Comparison of ENCODE assay signal across 1 cellular context in the genomic region with DNA sequence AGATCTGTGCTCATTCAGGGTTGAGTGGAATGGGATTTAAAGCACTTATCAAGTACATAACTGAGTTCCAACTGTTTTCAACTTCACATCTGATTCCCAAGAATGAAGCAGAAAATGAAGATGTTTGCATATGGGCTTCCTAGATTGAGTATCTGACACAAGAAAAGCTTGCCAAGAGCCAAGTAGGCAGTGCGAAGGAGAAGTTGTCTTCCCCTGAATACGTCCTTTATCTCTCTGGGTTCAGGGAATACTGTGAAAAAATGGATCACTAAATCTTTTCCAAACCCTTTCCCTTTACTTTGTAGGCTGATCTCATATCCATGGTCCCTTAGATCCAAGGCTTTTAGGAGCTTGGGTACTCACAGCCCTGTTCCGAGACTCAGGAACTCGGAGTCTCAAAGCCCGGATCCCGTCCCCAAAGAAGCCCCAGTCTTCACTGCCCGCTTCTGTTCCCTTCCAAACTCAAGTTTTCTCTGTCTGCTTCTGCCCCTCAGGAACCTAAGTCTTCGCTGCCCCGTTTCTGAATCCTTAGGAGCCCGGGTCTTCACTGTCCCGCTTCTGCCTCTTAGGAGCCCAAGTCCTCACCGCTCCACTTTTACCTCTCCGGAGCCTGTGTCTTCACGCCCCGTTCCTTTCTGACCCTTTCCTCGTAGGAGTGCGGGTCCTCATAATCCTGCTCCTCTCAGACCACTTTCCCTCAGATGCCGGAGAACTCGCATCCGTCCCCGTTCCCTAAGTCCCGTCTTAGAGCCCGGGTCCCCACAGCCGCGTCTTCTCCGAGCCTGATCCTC.
A peak's percentile ranks its signal among the peaks of the same experiment; 100 is the strongest.
TF ChIP-seq lines count a peak whose summit lies in the region.

No MANE protein-coding gene starts in this region.

TF ChIP-seq in HEK293, 187 proteins besides CTCF, POLR2A, EP300 and RAD21 (continued from another document):
- TF ChIP-seq, protein P1, sequence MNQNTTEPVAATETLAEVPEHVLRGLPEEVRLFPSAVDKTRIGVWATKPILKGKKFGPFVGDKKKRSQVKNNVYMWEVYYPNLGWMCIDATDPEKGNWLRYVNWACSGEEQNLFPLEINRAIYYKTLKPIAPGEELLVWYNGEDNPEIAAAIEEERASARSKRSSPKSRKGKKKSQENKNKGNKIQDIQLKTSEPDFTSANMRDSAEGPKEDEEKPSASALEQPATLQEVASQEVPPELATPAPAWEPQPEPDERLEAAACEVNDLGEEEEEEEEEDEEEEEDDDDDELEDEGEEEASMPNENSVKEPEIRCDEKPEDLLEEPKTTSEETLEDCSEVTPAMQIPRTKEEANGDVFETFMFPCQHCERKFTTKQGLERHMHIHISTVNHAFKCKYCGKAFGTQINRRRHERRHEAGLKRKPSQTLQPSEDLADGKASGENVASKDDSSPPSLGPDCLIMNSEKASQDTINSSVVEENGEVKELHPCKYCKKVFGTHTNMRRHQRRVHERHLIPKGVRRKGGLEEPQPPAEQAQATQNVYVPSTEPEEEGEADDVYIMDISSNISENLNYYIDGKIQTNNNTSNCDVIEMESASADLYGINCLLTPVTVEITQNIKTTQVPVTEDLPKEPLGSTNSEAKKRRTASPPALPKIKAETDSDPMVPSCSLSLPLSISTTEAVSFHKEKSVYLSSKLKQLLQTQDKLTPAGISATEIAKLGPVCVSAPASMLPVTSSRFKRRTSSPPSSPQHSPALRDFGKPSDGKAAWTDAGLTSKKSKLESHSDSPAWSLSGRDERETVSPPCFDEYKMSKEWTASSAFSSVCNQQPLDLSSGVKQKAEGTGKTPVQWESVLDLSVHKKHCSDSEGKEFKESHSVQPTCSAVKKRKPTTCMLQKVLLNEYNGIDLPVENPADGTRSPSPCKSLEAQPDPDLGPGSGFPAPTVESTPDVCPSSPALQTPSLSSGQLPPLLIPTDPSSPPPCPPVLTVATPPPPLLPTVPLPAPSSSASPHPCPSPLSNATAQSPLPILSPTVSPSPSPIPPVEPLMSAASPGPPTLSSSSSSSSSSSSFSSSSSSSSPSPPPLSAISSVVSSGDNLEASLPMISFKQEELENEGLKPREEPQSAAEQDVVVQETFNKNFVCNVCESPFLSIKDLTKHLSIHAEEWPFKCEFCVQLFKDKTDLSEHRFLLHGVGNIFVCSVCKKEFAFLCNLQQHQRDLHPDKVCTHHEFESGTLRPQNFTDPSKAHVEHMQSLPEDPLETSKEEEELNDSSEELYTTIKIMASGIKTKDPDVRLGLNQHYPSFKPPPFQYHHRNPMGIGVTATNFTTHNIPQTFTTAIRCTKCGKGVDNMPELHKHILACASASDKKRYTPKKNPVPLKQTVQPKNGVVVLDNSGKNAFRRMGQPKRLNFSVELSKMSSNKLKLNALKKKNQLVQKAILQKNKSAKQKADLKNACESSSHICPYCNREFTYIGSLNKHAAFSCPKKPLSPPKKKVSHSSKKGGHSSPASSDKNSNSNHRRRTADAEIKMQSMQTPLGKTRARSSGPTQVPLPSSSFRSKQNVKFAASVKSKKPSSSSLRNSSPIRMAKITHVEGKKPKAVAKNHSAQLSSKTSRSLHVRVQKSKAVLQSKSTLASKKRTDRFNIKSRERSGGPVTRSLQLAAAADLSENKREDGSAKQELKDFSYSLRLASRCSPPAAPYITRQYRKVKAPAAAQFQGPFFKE (tag by site-specific recombination; IDR thresholded peaks at IDR 0.05; ENCODE audit: borderline replicate concordance), result peak; percentile 44; the same call in 1 of the 2 replicates
- peak; percentile 34; the same call in 1 of the 2 replicates for TF ChIP-seq PRDM1 (tag by site-specific recombination; IDR thresholded peaks at IDR 0.05)
- no peak for TF ChIP-seq ZNF341 (tag by site-specific recombination; IDR thresholded peaks at IDR 0.05; ENCODE audit: low read depth)
- TF ChIP-seq, protein P2, sequence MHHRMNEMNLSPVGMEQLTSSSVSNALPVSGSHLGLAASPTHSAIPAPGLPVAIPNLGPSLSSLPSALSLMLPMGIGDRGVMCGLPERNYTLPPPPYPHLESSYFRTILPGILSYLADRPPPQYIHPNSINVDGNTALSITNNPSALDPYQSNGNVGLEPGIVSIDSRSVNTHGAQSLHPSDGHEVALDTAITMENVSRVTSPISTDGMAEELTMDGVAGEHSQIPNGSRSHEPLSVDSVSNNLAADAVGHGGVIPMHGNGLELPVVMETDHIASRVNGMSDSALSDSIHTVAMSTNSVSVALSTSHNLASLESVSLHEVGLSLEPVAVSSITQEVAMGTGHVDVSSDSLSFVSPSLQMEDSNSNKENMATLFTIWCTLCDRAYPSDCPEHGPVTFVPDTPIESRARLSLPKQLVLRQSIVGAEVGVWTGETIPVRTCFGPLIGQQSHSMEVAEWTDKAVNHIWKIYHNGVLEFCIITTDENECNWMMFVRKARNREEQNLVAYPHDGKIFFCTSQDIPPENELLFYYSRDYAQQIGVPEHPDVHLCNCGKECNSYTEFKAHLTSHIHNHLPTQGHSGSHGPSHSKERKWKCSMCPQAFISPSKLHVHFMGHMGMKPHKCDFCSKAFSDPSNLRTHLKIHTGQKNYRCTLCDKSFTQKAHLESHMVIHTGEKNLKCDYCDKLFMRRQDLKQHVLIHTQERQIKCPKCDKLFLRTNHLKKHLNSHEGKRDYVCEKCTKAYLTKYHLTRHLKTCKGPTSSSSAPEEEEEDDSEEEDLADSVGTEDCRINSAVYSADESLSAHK (tag by site-specific recombination; IDR thresholded peaks at IDR 0.05), result no peak
- TF ChIP-seq, protein P3, sequence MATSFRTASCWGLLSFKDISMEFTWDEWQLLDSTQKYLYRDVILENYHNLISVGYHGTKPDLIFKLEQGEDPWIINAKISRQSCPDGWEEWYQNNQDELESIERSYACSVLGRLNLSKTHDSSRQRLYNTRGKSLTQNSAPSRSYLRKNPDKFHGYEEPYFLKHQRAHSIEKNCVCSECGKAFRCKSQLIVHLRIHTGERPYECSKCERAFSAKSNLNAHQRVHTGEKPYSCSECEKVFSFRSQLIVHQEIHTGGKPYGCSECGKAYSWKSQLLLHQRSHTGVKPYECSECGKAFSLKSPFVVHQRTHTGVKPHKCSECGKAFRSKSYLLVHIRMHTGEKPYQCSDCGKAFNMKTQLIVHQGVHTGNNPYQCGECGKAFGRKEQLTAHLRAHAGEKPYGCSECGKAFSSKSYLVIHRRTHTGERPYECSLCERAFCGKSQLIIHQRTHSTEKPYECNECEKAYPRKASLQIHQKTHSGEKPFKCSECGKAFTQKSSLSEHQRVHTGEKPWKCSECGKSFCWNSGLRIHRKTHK (tag by site-specific recombination; IDR thresholded peaks at IDR 0.05), result no peak
- no peak for TF ChIP-seq ZNF510 (tag by site-specific recombination; IDR thresholded peaks at IDR 0.05; ENCODE audit: insufficient replicate concordance)
- TF ChIP-seq GLIS1 (tag by site-specific recombination; IDR thresholded peaks at IDR 0.05), result no peak
- TF ChIP-seq ZNF292 (tag by site-specific recombination; IDR thresholded peaks at IDR 0.05; ENCODE audit: borderline replicate concordance, low read depth), result no peak
